In the genomic region with DNA sequence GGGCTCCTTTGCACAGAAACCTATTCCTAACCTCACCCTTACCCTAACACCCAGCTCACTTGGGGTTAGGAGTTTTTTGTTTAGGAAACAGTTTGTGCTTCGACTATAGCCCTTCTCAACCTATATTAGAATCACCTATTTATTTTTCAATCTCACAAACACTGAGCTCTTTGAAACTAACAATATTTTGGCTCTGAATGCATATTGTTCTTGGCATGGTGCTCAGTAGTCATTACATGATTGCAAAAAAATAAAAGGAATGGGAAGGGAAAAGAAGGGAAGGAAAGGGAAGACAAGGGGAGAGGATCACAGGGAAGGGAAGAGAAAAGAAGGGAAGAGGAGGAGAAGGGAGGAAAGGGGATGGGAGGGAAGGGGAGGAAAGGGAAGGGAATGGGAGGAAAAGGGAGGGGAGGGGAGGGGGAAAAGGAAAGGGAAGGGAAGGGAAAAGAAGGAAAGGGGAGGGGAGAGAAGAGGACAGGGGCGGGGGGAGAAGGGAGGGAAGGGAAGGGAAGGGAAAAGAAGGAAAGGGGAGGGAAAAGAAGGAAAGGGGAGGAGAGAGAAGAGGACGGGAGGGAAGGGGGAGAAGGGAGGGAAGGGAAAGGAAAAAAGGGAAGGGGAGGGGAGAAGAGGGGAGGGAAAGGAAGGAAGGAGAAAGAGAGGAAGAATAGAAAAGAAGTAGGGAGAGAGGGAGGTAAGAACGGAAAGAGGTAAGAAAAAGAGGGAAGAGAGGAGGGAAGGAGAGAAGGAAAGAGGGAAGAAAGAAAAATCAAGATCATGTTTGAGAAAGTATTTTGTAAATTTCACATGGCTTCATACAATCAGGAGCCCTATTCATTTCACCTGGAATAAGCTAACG, we compare ENCODE assay signal across 21 cellular contexts.
DNase-seq lines count a peak whose midpoint lies in the region; ATAC-seq, FAIRE-seq and TF ChIP-seq lines count a peak whose summit lies in the region.
"Had no signal": no experiment of that assay in that cellular context is flagged by ENCODE, and none has a peak within 500 bp of the region (broad histone marks: within the 10 kb centered on the region; RNA-seq: fewer than 3 reads in every experiment).

No MANE protein-coding gene starts in this region.

- no peaks in the 10 kb centered on the region for H3K27me3 Mint-ChIP-seq in WTC11 (ENCODE audit: low read depth)
- H3K27me3 Mint-ChIP-seq in immature natural killer cell (ENCODE audit: low read depth in 3 of 3): peaks cover 0 to 4% (median 1%) of the 10 kb centered on the region in 3 donors
- H3K27me3 Mint-ChIP-seq in T-helper 17 cell: no peaks in the 10 kb centered on the region

- no peaks in the 10 kb centered on the region for H3K9me1 ChIP-seq in K562 (ENCODE audit: control insufficient read depth, insufficient read depth, low read length)

- intact Hi-C loops in K562 (cut with micrococcal nuclease) (no loop called here), sciatic nerve (cut with DNase I) (no loop called here)

- H3K36me3 Mint-ChIP-seq in WTC11 (peaks cover 13% of the 10 kb centered on the region; the same call in 1 of the 2 replicates), immature natural killer cell (no peaks in the 10 kb centered on the region), T-helper 17 cell (ENCODE audit: low read depth) (no peaks in the 10 kb centered on the region)
- H3K36me3 Mint-ChIP-seq: CD14-positive monocyte; CD8-positive, alpha-beta T cell; IgD-negative memory B cell had no signal

- peaks cover 0 to 6% of the 10 kb centered on the region in 2 experiments; a peak in 2 of 5 replicates for H3K4me1 ChIP-seq in K562 (replicated peaks in 1 of 2; ENCODE audit: control insufficient read depth in 2 of 2, insufficient read depth in 2 of 2, low read length in 2 of 2)
- H3K4me1 ChIP-seq: A549, HAP-1 had no signal

- TF ChIP-seq CTCF in WTC11 (IDR thresholded peaks at IDR 0.05) (no peak), K562 (IDR thresholded peaks at IDR 0.05 in 2 of 3, conservative IDR thresholded peaks at IDR 0.05 in 1 of 3; ENCODE audit: insufficient read depth in 2 of 3, low read depth in 1 of 3, low read length in 3 of 3) (no peak)

- H3K9me3 Mint-ChIP-seq in WTC11 (peaks cover 20% of the 10 kb centered on the region), immature natural killer cell (peaks cover 0 to 10% (median 3%) of the 10 kb centered on the region in 6 donors)

- H3K9me3 ChIP-seq in K562 (replicated peaks; ENCODE audit: control insufficient read depth, insufficient read depth, low read depth, low read length) (no peaks in the 10 kb centered on the region), T-helper 17 cell (ENCODE audit: control insufficient read depth, low read length, poor library complexity, severe bottlenecking) (no peaks in the 10 kb centered on the region)
- H3K9me3 ChIP-seq: A549, HAP-1 had no signal

- H3K27ac ChIP-seq in K562 (ENCODE audit: extremely low read depth, low read depth, low read length) (no peak overlapping the region), epithelial cell of prostate (peak overlapping the region; percentile 52)
- H3K27ac ChIP-seq: A549 had no signal

- no peak for TF ChIP-seq EP300 in K562 (IDR thresholded peaks at IDR 0.05; ENCODE audit: low read length)

- no peak overlapping the region for H3K4me3 Mint-ChIP-seq in WTC11
- no peak overlapping the region for H3K4me3 Mint-ChIP-seq in immature natural killer cell
- H3K4me3 Mint-ChIP-seq in T-helper 17 cell: no peak overlapping the region
- H3K4me3 Mint-ChIP-seq: CD14-positive monocyte; CD8-positive, alpha-beta T cell; HFFc6; IgD-negative memory B cell had no signal

- TF ChIP-seq POLR2A in K562 (conservative IDR thresholded peaks at IDR 0.05): no peak

- no peaks in the 10 kb centered on the region for H3K27me3 ChIP-seq in K562 (ENCODE audit: control insufficient read depth in 2 of 2, insufficient read depth in 2 of 2, low read length in 2 of 2)

- H3K79me2 ChIP-seq in K562 (ENCODE audit: control insufficient read depth, insufficient read depth, low read length): no peaks in the 10 kb centered on the region

- no peak for ATAC-seq in WTC11
- ATAC-seq in K562: no peak
- ATAC-seq in sciatic nerve: peak; percentile 77
- no peak for ATAC-seq in T-helper 17 cell
- ATAC-seq: A549; CD8-positive, alpha-beta T cell had no signal

- no peak overlapping the region for H3K4me2 ChIP-seq in K562 (ENCODE audit: insufficient read depth, low read length)
- H3K4me2 ChIP-seq: A549 had no signal

- no TSS peak for BruUV-seq in K562 (replicated peaks; lab: Mats Ljungman, UMichigan)

- in situ Hi-C loops in K562 (cut with MboI): no loop called here

- H3K4me3 ChIP-seq in K562: no peak overlapping the region
- H3K4me3 ChIP-seq: A549, HAP-1 had no signal

- peaks cover 5% of the 10 kb centered on the region; the same call in 1 of the 3 replicates for H3K36me3 ChIP-seq in K562 (ENCODE audit: control insufficient read depth, insufficient read depth, low read length)
- H3K36me3 ChIP-seq: HAP-1 had no signal

- DNase-seq in WTC11 (ENCODE audit: low spot score) (no peak), K562 (ENCODE audit: extremely low read depth in 1 of 4, low spot score in 3 of 4) (no peak), epithelial cell of prostate (ENCODE audit: low read depth, low spot score) (no peak), sciatic nerve (ENCODE audit: low spot score) (no peak), immature natural killer cell (no peak), T-helper 17 cell (no peak)
- DNase-seq in stimulated activated CD4-positive, alpha-beta T cell treated with anti-CD3 and anti-CD28 coated beads, Interleukin-2, amount 100 ng/mL, for 48 hours: no peak
- DNase-seq: CD8-positive, alpha-beta T cell; COR-L47; DMS153; DMS79 treated with DMSO at 0.1 percent for 48 hours; EL; HFFc6 had no signal

- H3K27ac Mint-ChIP-seq in WTC11 (no peak overlapping the region), immature natural killer cell (no peak overlapping the region), T-helper 17 cell (no peak overlapping the region)
- H3K27ac Mint-ChIP-seq: CD14-positive monocyte; CD8-positive, alpha-beta T cell; HFFc6; IgD-negative memory B cell had no signal

- no peak overlapping the region for H3K9ac ChIP-seq in K562 (ENCODE audit: insufficient read depth in 1 of 2, low read depth in 2 of 2, low read length in 2 of 2)

- 0 out of 2 replicates have a peak, but pooled peaks cover 2% of the 10 kb centered on the region for H3K4me1 Mint-ChIP-seq in WTC11
- H3K4me1 Mint-ChIP-seq in immature natural killer cell: peaks cover 0 to 16% of the 10 kb centered on the region in 2 donors
- H3K4me1 Mint-ChIP-seq in T-helper 17 cell: no peaks in the 10 kb centered on the region
- H3K4me1 Mint-ChIP-seq: IgD-negative memory B cell had no signal

- POLR2A ChIA-PET in WTC11 (lab: Charles Lee) (no interaction called here), K562 (lab: Yijun Ruan, JAX) (no interaction called here)

- no peak for TF ChIP-seq RAD21 in K562 (CRISPR knock-in tag; conservative IDR thresholded peaks at IDR 0.05 in 1 of 2, IDR thresholded peaks at IDR 0.05 in 1 of 2)

- WGBS in K562 (ENCODE audit: insufficient coverage, low coverage, missing lambda C conversion rate): 20% methylated on average over 2 of the region's 5 CpGs

- no peak overlapping the region for H2AFZ ChIP-seq in K562 (ENCODE audit: low read depth, low read length)

- H4K20me1 ChIP-seq in K562 (replicated peaks; ENCODE audit: control insufficient read depth, insufficient read depth, low read length): no peaks in the 10 kb centered on the region

- FAIRE-seq in K562 (lab: Jason Lieb, UNC): no peak
- FAIRE-seq: A549, D721Med, G401.6, GM12891, H1 had no signal

- CTCF ChIA-PET in WTC11 (lab: Charles Lee): no interaction called here
- CTCF ChIA-PET in K562 (lab: Yijun Ruan, JAX; ENCODE audit: low intra/inter-chr PET ratio): no interaction called here

TF ChIP-seq in WTC11, 78 proteins besides CTCF, POLR2A, EP300 and RAD21:
- TF ChIP-seq, protein P1, sequence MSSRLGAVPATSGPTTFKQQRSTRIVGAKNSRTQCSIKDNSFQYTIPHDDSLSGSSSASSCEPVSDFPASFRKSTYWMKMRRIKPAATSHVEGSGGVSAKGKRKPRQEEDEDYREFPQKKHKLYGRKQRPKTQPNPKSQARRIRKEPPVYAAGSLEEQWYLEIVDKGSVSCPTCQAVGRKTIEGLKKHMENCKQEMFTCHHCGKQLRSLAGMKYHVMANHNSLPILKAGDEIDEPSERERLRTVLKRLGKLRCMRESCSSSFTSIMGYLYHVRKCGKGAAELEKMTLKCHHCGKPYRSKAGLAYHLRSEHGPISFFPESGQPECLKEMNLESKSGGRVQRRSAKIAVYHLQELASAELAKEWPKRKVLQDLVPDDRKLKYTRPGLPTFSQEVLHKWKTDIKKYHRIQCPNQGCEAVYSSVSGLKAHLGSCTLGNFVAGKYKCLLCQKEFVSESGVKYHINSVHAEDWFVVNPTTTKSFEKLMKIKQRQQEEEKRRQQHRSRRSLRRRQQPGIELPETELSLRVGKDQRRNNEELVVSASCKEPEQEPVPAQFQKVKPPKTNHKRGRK (CRISPR knock-in tag; IDR thresholded peaks at IDR 0.05; ENCODE audit: borderline replicate concordance): 0 out of 2 replicates have a peak, but pooled peaks have one; percentile 52
- TF ChIP-seq CREM (CRISPR knock-in tag; IDR thresholded peaks at IDR 0.05): no peak
TF ChIP-seq in WTC11: peak in this region for 1.

TF ChIP-seq in K562, 482 proteins besides CTCF, POLR2A, EP300 and RAD21:
- TF ChIP-seq, protein P1 (tag; IDR thresholded peaks at IDR 0.05): peak; percentile 70
- TF ChIP-seq, protein P2, sequence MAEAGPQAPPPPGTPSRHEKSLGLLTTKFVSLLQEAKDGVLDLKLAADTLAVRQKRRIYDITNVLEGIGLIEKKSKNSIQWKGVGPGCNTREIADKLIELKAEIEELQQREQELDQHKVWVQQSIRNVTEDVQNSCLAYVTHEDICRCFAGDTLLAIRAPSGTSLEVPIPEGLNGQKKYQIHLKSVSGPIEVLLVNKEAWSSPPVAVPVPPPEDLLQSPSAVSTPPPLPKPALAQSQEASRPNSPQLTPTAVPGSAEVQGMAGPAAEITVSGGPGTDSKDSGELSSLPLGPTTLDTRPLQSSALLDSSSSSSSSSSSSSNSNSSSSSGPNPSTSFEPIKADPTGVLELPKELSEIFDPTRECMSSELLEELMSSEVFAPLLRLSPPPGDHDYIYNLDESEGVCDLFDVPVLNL (CRISPR knock-in tag; IDR thresholded peaks at IDR 0.05; ENCODE audit: low read depth): no peak
- TF ChIP-seq PCBP2 (IDR thresholded peaks at IDR 0.05; ENCODE audit: low read depth, low read length, poor library complexity, severe bottlenecking) (peak; percentile 68), BHLHE40 (IDR thresholded peaks at IDR 0.05; ENCODE audit: low read length) (no peak)
